In genomic region chr12:109709401-109710278, GRCh38 we compare ENCODE assay signal across 15 cellular contexts. TPM values are rescaled to one million over a fixed set of nuclear protein-coding genes. Genes with fewer than 3 reads are reported as not detected.
DNase-seq lines count a peak whose midpoint lies in the region; ATAC-seq and TF ChIP-seq lines count a peak whose summit lies in the region.
"Had no signal": no experiment of that assay in that cellular context is flagged by ENCODE, and none has a peak within 500 bp of the region (broad histone marks: within the 10 kb centered on the region; RNA-seq: fewer than 3 reads in every experiment).

No MANE protein-coding gene starts in this region.

- H3K27me3 Mint-ChIP-seq in neural progenitor cell (ENCODE audit: insufficient read depth, low read depth), result peaks cover 13% of the 10 kb centered on the region
- peaks cover 39% of the 10 kb centered on the region for H3K27me3 Mint-ChIP-seq in activated CD8-positive, alpha-beta memory T cell treated with anti-CD3 and anti-CD28 coated beads, Interleukin-2, amount 10 ng/mL, durations not matched to agents 7 days and 5 days

- H3K9me3 ChIP-seq in BE2C (no peaks in the 10 kb centered on the region), mammary epithelial cell (replicated peaks; ENCODE audit: insufficient read depth, low read length) (no peaks in the 10 kb centered on the region), neural progenitor cell (ENCODE audit: low read depth) (no peaks in the 10 kb centered on the region)

- BruUV-seq in mammary epithelial cell (replicated peaks; lab: Mats Ljungman, UMichigan), result no TSS peak

- no peak overlapping the region for H3K4me3 ChIP-seq in BE2C (ENCODE audit: low read depth, low read length)
- no peak overlapping the region for H3K4me3 ChIP-seq in H7 (ENCODE audit: insufficient read depth, low read depth, low read length)
- H3K4me3 ChIP-seq in mammary epithelial cell (replicated peaks in 1 of 3; ENCODE audit: insufficient read depth in 1 of 3, low read depth in 2 of 3, low read length in 3 of 3), result no peak overlapping the region
- no peak overlapping the region for H3K4me3 ChIP-seq in neural progenitor cell
- H3K4me3 ChIP-seq: PC-9, SK-N-MC had no signal

- 56% methylated on average over 11 of the region's 15 CpGs for WGBS in mammary epithelial cell (ENCODE audit: low coverage, missing lambda C conversion rate)

- H3K79me2 ChIP-seq in mammary epithelial cell (ENCODE audit: insufficient read depth, low read length), result no peaks in the 10 kb centered on the region
- no peaks in the 10 kb centered on the region for H3K79me2 ChIP-seq in neural progenitor cell (ENCODE audit: low read depth)

- H3K27ac ChIP-seq in mammary epithelial cell (ENCODE audit: insufficient read depth, low read depth, low read length) (no peak overlapping the region), neural progenitor cell (no peak overlapping the region)
- H3K27ac ChIP-seq: PC-9, SK-N-MC had no signal

- H3K27me3 ChIP-seq in BE2C (no peaks in the 10 kb centered on the region), H7 (ENCODE audit: control insufficient read depth, insufficient read depth, low read length) (peaks cover 14% of the 10 kb centered on the region), mammary epithelial cell (ENCODE audit: insufficient read depth, low read length) (peaks cover 4% of the 10 kb centered on the region), neural progenitor cell (peaks cover 31% of the 10 kb centered on the region)

- H4K20me1 ChIP-seq in mammary epithelial cell (ENCODE audit: insufficient read depth, low read length) (no peaks in the 10 kb centered on the region), neural progenitor cell (ENCODE audit: low read depth) (peaks cover 1% of the 10 kb centered on the region)

- peak overlapping the region; percentile 35 for H3K4me3 Mint-ChIP-seq in neural progenitor cell
- no peak overlapping the region for H3K4me3 Mint-ChIP-seq in activated CD8-positive, alpha-beta memory T cell treated with anti-CD3 and anti-CD28 coated beads, Interleukin-2, amount 10 ng/mL, durations not matched to agents 7 days and 5 days

- H3K9me3 Mint-ChIP-seq in neural progenitor cell, result no peaks in the 10 kb centered on the region
- no peaks in the 10 kb centered on the region for H3K9me3 Mint-ChIP-seq in activated CD8-positive, alpha-beta memory T cell treated with anti-CD3 and anti-CD28 coated beads, Interleukin-2, amount 10 ng/mL, durations not matched to agents 7 days and 5 days (ENCODE audit: low read depth)
- H3K9me3 Mint-ChIP-seq: H9 had no signal

- intact Hi-C loops in mammary epithelial cell (cut with micrococcal nuclease), result loop anchor here (5.0 kb wide), 1 partner anchor 192 kb away; no protein-coding TSS in a partner anchor

- peaks cover 36% of the 10 kb centered on the region for H3F3A ChIP-seq in neural progenitor cell (ENCODE audit: low read depth)

- H3K4me2 ChIP-seq in mammary epithelial cell (ENCODE audit: insufficient read depth, low read depth, low read length) (no peak overlapping the region), neural progenitor cell (no peak overlapping the region)
- H3K4me2 ChIP-seq: PC-9 had no signal

- DNase-seq in BE2C (peak; percentile 84), H7 (peak; percentile 54), mammary epithelial cell (peak; percentile 36), neural progenitor cell (ENCODE audit: low spot score) (no peak), COLO668 (lab: John Stamatoyannopoulos, UW; ENCODE audit: unreplicated experiment) (no peak), DMS153 treated with DMSO at 0.1 percent for 48 hours (lab: John Stamatoyannopoulos, UW; ENCODE audit: unreplicated experiment) (no peak)
- no peak for DNase-seq in activated CD8-positive, alpha-beta memory T cell treated with anti-CD3 and anti-CD28 coated beads, Interleukin-2, amount 10 ng/mL, durations not matched to agents 7 days and 5 days
- DNase-seq: ACHN; CD4-positive, alpha-beta memory T cell; H9; NCI-H1436; NCI-H2081; NCI-H510A treated with DMSO at 0.1 percent for 48 hours had no signal

- H3K4me1 Mint-ChIP-seq in neural progenitor cell, result peaks cover 45% of the 10 kb centered on the region
- H3K4me1 Mint-ChIP-seq in activated CD8-positive, alpha-beta memory T cell treated with anti-CD3 and anti-CD28 coated beads, Interleukin-2, amount 10 ng/mL, durations not matched to agents 7 days and 5 days, result peaks cover 6% of the 10 kb centered on the region

- peaks cover 25% of the 10 kb centered on the region for H3K4me1 ChIP-seq in BE2C
- peaks cover 2% of the 10 kb centered on the region for H3K4me1 ChIP-seq in mammary epithelial cell (ENCODE audit: insufficient read depth, low read length)
- H3K4me1 ChIP-seq in neural progenitor cell, result peaks cover 31% of the 10 kb centered on the region

- no peaks in the 10 kb centered on the region for H3K36me3 Mint-ChIP-seq in neural progenitor cell
- no peaks in the 10 kb centered on the region for H3K36me3 Mint-ChIP-seq in activated CD8-positive, alpha-beta memory T cell treated with anti-CD3 and anti-CD28 coated beads, Interleukin-2, amount 10 ng/mL, durations not matched to agents 7 days and 5 days
- H3K36me3 Mint-ChIP-seq: CD4-positive, alpha-beta memory T cell had no signal

- H3K9ac ChIP-seq in mammary epithelial cell (ENCODE audit: insufficient read depth, low read length) (no peak overlapping the region), neural progenitor cell (peak overlapping the region; percentile 4)

- H2AFZ ChIP-seq in mammary epithelial cell (ENCODE audit: low read depth, low read length), result no peak overlapping the region
- no peak overlapping the region for H2AFZ ChIP-seq in neural progenitor cell (replicated peaks)
- H2AFZ ChIP-seq: PC-9 had no signal

- TF ChIP-seq CTCF in BE2C (IDR thresholded peaks at IDR 0.05; ENCODE audit: low read depth, low read length) (no peak), mammary epithelial cell (conservative IDR thresholded peaks at IDR 0.05 in 1 of 2, IDR thresholded peaks at IDR 0.05 in 1 of 2; ENCODE audit: extremely low read depth in 1 of 2, insufficient read depth in 1 of 2, low read depth in 1 of 2, low read length in 2 of 2) (no peak), neural progenitor cell (IDR thresholded peaks at IDR 0.05) (no peak)

- CTCF ChIA-PET in mammary epithelial cell (lab: Charles Lee; ENCODE audit: low non-redundant PET), result no interaction called here
- CTCF ChIA-PET in activated CD8-positive, alpha-beta memory T cell treated with anti-CD3 and anti-CD28 coated beads, Interleukin-2, amount 10 ng/mL, durations not matched to agents 7 days and 5 days (lab: Charles Lee), result no interaction called here

- H3K36me3 ChIP-seq in BE2C (peaks cover 2% of the 10 kb centered on the region), H7 (replicated peaks; ENCODE audit: control insufficient read depth, insufficient read depth, low read length) (no peaks in the 10 kb centered on the region), mammary epithelial cell (ENCODE audit: insufficient read depth, low read length) (no peaks in the 10 kb centered on the region), neural progenitor cell (no peaks in the 10 kb centered on the region)

- H3K27ac Mint-ChIP-seq in neural progenitor cell, result peak overlapping the region; percentile 4
- no peak overlapping the region for H3K27ac Mint-ChIP-seq in activated CD8-positive, alpha-beta memory T cell treated with anti-CD3 and anti-CD28 coated beads, Interleukin-2, amount 10 ng/mL, durations not matched to agents 7 days and 5 days
- H3K27ac Mint-ChIP-seq: CD4-positive, alpha-beta memory T cell had no signal

- dilution Hi-C loops in mammary epithelial cell (cut with HindIII; ENCODE audit: low sequenced_read_pairs), result loop anchor here (5.0 kb wide), 1 partner anchor 52 kb away; no protein-coding TSS in a partner anchor

- in situ Hi-C loops in mammary epithelial cell (cut with MboI; ENCODE audit: low sequenced_read_pairs in 2 of 2), result no loop called here

- ATAC-seq in activated CD8-positive, alpha-beta memory T cell treated with anti-CD3 and anti-CD28 coated beads, Interleukin-2, amount 10 ng/mL, durations not matched to agents 7 days and 5 days, result no peak

RNA-seq across cellular contexts. Expression of gene FAM222A, which starts 4.0 kb away (rescaled TPM):
- 227 TPM for polyA plus RNA-seq in BE2C (2012; ENCODE audit: insufficient read depth, insufficient read length, low read depth)
- 2.5 and 3.7 TPM in 2 replicates for total RNA-seq in H7 (2014; rRNA removed; shearing (Covaris generic))
- total RNA-seq in mammary epithelial cell, result 1 to 10 TPM in 1 of 2 donors, under 1 TPM in 1; 0.50 to 1.3 TPM
- 0.71 TPM for polyA plus RNA-seq in mammary epithelial cell
- 2.1 TPM for polyA minus RNA-seq in mammary epithelial cell
- 2.5 and 10.6 TPM in 2 replicates for total RNA-seq in neural progenitor cell (ENCODE audit: low replicate concordance)
- total RNA-seq in activated CD8-positive, alpha-beta memory T cell treated with anti-CD3 and anti-CD28 coated beads, Interleukin-2, amount 10 ng/mL, durations not matched to agents 7 days and 5 days, result 1 to 10 TPM in 1 of 2 experiments, under 1 TPM in 1; 0.70 to 1.6 TPM

Comparison
In these comparisons a context has a peak if more than half of its experiments do, and no peak if none do; other contexts are left out.
1. DNase-seq: peak in BE2C (single experiment), H7 (single experiment) and mammary epithelial cell (single experiment); none in neural progenitor cell (single experiment), COLO668 (single experiment), activated CD8-positive, alpha-beta memory T cell treated with anti-CD3 and anti-CD28 coated beads, Interleukin-2, amount 10 ng/mL, durations not matched to agents 7 days and 5 days (single experiment) and DMS153 treated with DMSO at 0.1 percent for 48 hours (single experiment).